Comparison of ENCODE assay signal across 21 cellular contexts in genomic region chr16:11439790-11440656, GRCh38.
"Had no signal": no experiment of that assay in that cellular context is flagged by ENCODE, and none has a peak within 500 bp of the region (broad histone marks: within the 10 kb centered on the region; RNA-seq: fewer than 3 reads in every experiment).

No MANE protein-coding gene starts in this region.

- DNase-seq: activated CD4-positive, alpha-beta memory T cell treated with anti-CD3 and anti-CD28 coated beads, Interleukin-2, amount 10 ng/mL, durations not matched to agents 7 days and 5 days; activated CD4-positive, alpha-beta T cell treated with anti-CD3 and anti-CD28 coated beads, Interleukin-2, amount 10 ng/mL, durations not matched to agents 24 days and 14 days; activated effector memory CD4-positive, alpha-beta T cell treated with anti-CD3 and anti-CD28 coated beads, Interleukin-2, amount 50 U/mL, for 16 hours; activated naive CD4-positive, alpha-beta T cell treated with anti-CD3 and anti-CD28 coated beads, Interleukin-2, amount 10 ng/mL, durations not matched to agents 7 days and 5 days; activated T-cell treated with anti-CD3 and anti-CD28 coated beads, Interleukin-2, amount 50 U/mL, for 72 hours; amygdala; cortex of kidney; endodermal cell; esophagus squamous epithelium; heart right ventricle; lower lobe of right lung; naive B cell; stimulated activated CD4-positive, alpha-beta T cell treated with anti-CD3 and anti-CD28 coated beads, Interleukin-12 subunit alpha, Interleukin-12 subunit beta, amount 100 ng/mL, for 4 hours; stimulated activated CD4-positive, alpha-beta T cell treated with anti-CD3 and anti-CD28 coated beads, Interleukin-1b, Interleukin-23, amount 100 ng/mL, for 48 hours; stomach had no signal

- H3K27me3 Mint-ChIP-seq: activated CD4-positive, alpha-beta T cell treated with anti-CD3 and anti-CD28 coated beads, Interleukin-2, amount 10 ng/mL, durations not matched to agents 24 days and 14 days had no signal

- H3K27me3 ChIP-seq: suprapubic skin, tibial nerve had no signal

- H3K36me3 Mint-ChIP-seq: activated naive CD4-positive, alpha-beta T cell treated with anti-CD3 and anti-CD28 coated beads, Interleukin-2, amount 10 ng/mL, durations not matched to agents 7 days and 5 days; stimulated activated effector memory CD8-positive, alpha-beta T cell treated with anti-CD3 and anti-CD28 coated beads, Interleukin-12 subunit alpha, Interleukin-12 subunit beta, amount 100 ng/mL, for 72 hours had no signal

- H3K4me3 Mint-ChIP-seq: activated CD4-positive, alpha-beta memory T cell treated with anti-CD3 and anti-CD28 coated beads, Interleukin-2, amount 10 ng/mL, durations not matched to agents 7 days and 5 days; activated CD4-positive, alpha-beta T cell treated with anti-CD3 and anti-CD28 coated beads, Interleukin-2, amount 10 ng/mL, durations not matched to agents 24 days and 14 days; activated naive CD4-positive, alpha-beta T cell treated with anti-CD3 and anti-CD28 coated beads, Interleukin-2, amount 10 ng/mL, durations not matched to agents 7 days and 5 days; activated T-cell treated with anti-CD3 and anti-CD28 coated beads, Interleukin-2, amount 50 U/mL, for 72 hours; endodermal cell; stimulated activated effector memory CD8-positive, alpha-beta T cell treated with anti-CD3 and anti-CD28 coated beads, Interleukin-12 subunit alpha, Interleukin-12 subunit beta, amount 100 ng/mL, for 72 hours had no signal

- H3K9me3 Mint-ChIP-seq: activated CD4-positive, alpha-beta T cell treated with anti-CD3 and anti-CD28 coated beads, Interleukin-2, amount 10 ng/mL, durations not matched to agents 24 days and 14 days; stimulated activated effector memory CD8-positive, alpha-beta T cell treated with anti-CD3 and anti-CD28 coated beads, Interleukin-12 subunit alpha, Interleukin-12 subunit beta, amount 100 ng/mL, for 72 hours had no signal

- H3K4me1 ChIP-seq: esophagus squamous epithelium, gastroesophageal sphincter, heart right ventricle, lower lobe of right lung, stomach, suprapubic skin, tibial nerve had no signal

- H3K36me3 ChIP-seq: esophagus squamous epithelium, gastroesophageal sphincter, heart right ventricle, lower lobe of right lung, stomach, suprapubic skin had no signal

- ATAC-seq: activated CD4-positive, CD25-positive, alpha-beta regulatory T cell treated with anti-CD3 and anti-CD28 coated beads, Interleukin-2, amount 50 U/mL, for 24 hours; activated T-cell treated with anti-CD3 and anti-CD28 coated beads, Interleukin-2, amount 50 U/mL, for 72 hours; gastroesophageal sphincter; heart right ventricle; lower lobe of right lung; stimulated activated effector memory CD8-positive, alpha-beta T cell treated with anti-CD3 and anti-CD28 coated beads, Interleukin-12 subunit alpha, Interleukin-12 subunit beta, amount 100 ng/mL, for 72 hours had no signal

- H3K4me3 ChIP-seq: esophagus squamous epithelium, gastroesophageal sphincter, heart right ventricle, lower lobe of right lung, stomach, suprapubic skin, tibial nerve had no signal

- H3K27ac Mint-ChIP-seq: activated CD4-positive, alpha-beta memory T cell treated with anti-CD3 and anti-CD28 coated beads, Interleukin-2, amount 10 ng/mL, durations not matched to agents 7 days and 5 days; activated CD4-positive, alpha-beta T cell treated with anti-CD3 and anti-CD28 coated beads, Interleukin-2, amount 10 ng/mL, durations not matched to agents 24 days and 14 days; activated naive CD4-positive, alpha-beta T cell treated with anti-CD3 and anti-CD28 coated beads, Interleukin-2, amount 10 ng/mL, durations not matched to agents 7 days and 5 days; activated T-cell treated with anti-CD3 and anti-CD28 coated beads, Interleukin-2, amount 50 U/mL, for 72 hours; endodermal cell; naive B cell; progenitor cell of endocrine pancreas; stimulated activated effector memory CD8-positive, alpha-beta T cell treated with anti-CD3 and anti-CD28 coated beads, Interleukin-12 subunit alpha, Interleukin-12 subunit beta, amount 100 ng/mL, for 72 hours had no signal

- H3K4me1 Mint-ChIP-seq: activated CD4-positive, alpha-beta memory T cell treated with anti-CD3 and anti-CD28 coated beads, Interleukin-2, amount 10 ng/mL, durations not matched to agents 7 days and 5 days; activated CD4-positive, alpha-beta T cell treated with anti-CD3 and anti-CD28 coated beads, Interleukin-2, amount 10 ng/mL, durations not matched to agents 24 days and 14 days; activated naive CD4-positive, alpha-beta T cell treated with anti-CD3 and anti-CD28 coated beads, Interleukin-2, amount 10 ng/mL, durations not matched to agents 7 days and 5 days; endodermal cell; naive B cell; stimulated activated effector memory CD8-positive, alpha-beta T cell treated with anti-CD3 and anti-CD28 coated beads, Interleukin-12 subunit alpha, Interleukin-12 subunit beta, amount 100 ng/mL, for 72 hours had no signal

- H3K27ac ChIP-seq: esophagus squamous epithelium, gastroesophageal sphincter, heart right ventricle, lower lobe of right lung, stomach, suprapubic skin, tibial nerve had no signal
